In genomic region chr10:130050721-130051120, GRCh38 we compare ENCODE assay signal across 32 cellular contexts.
"Had no signal": no experiment of that assay in that cellular context is flagged by ENCODE, and none has a peak within 500 bp of the region (broad histone marks: within the 10 kb centered on the region; RNA-seq: fewer than 3 reads in every experiment).

No MANE protein-coding gene starts in this region.

- H3K36me3 ChIP-seq: adrenal gland, brain microvascular endothelial cell, breast epithelium had no signal

- H3K27ac ChIP-seq: adrenal gland, body of pancreas, brain microvascular endothelial cell, breast epithelium, VCaP had no signal

- H3K4me3 ChIP-seq: adrenal gland, body of pancreas, breast epithelium had no signal

- H3K4me1 ChIP-seq: adrenal gland, body of pancreas, breast epithelium had no signal

- H3K27me3 ChIP-seq: adrenal gland, body of pancreas, brain microvascular endothelial cell had no signal

- ATAC-seq: activated CD8-positive, alpha-beta T cell treated with anti-CD3 and anti-CD28 coated beads for 36 hours; activated naive CD4-positive, alpha-beta T cell treated with anti-CD3 and anti-CD28 coated beads, Interleukin-2, amount 50 U/mL, for 72 hours; activated T-cell treated with anti-CD3 and anti-CD28 coated beads, Interleukin-2, amount 50 U/mL, for 4 hours; activated T-cell treated with anti-CD3 and anti-CD28 coated beads, Interleukin-2, amount 50 U/mL, for 72 hours; activated T-helper 17 cell treated with anti-CD3 and anti-CD28 coated beads, Interleukin-2, amount 50 U/mL, for 72 hours; body of pancreas had no signal

- H3K9me3 ChIP-seq: adrenal gland, body of pancreas had no signal

- DNase-seq: activated B cell treated with CpG ODN at 0.5 μM for 24 hours; activated CD4-positive, alpha-beta memory T cell treated with anti-CD3 and anti-CD28 coated beads for 36 hours; activated CD4-positive, alpha-beta T cell treated with anti-CD3 and anti-CD28 coated beads for 4 hours; activated CD4-positive, alpha-beta T cell treated with anti-CD3 and anti-CD28 coated beads, Interleukin-2, amount 10 ng/mL, durations not matched to agents 24 days and 14 days; activated CD4-positive, alpha-beta T cell treated with anti-CD3 and anti-CD28 coated beads, Interleukin-2, amount 50 U/mL, for 1 hour; activated CD4-positive, alpha-beta T cell treated with anti-CD3 and anti-CD28 coated beads, Interleukin-2, amount 50 U/mL, for 4 hours; activated CD4-positive, CD25-positive, alpha-beta regulatory T cell treated with anti-CD3 and anti-CD28 coated beads, Interleukin-2, amount 50 U/mL, for 72 hours; activated CD8-positive, alpha-beta memory T cell treated with anti-CD3 and anti-CD28 coated beads, Interleukin-2, amount 50 U/mL, for 4 hours; activated CD8-positive, alpha-beta T cell treated with anti-CD3 and anti-CD28 coated beads for 36 hours; activated effector memory CD4-positive, alpha-beta T cell treated with anti-CD3 and anti-CD28 coated beads, Interleukin-2, amount 50 U/mL, for 16 hours; activated gamma-delta T cell treated with Interleukin-2 at 50 U/mL for 16 hours; activated naive CD4-positive, alpha-beta T cell; activated naive CD4-positive, alpha-beta T cell treated with anti-CD3 and anti-CD28 coated beads for 36 hours; activated naive CD4-positive, alpha-beta T cell treated with anti-CD3 and anti-CD28 coated beads, Interleukin-2, amount 50 U/mL, for 16 hours; activated naive CD8-positive, alpha-beta T cell treated with anti-CD3 and anti-CD28 coated beads for 36 hours; activated T-cell treated with anti-CD3 and anti-CD28 coated beads for 4 hours; activated T-cell treated with anti-CD3 and anti-CD28 coated beads, Interleukin-2, amount 50 U/mL, for 1 hour; activated T-cell treated with anti-CD3 and anti-CD28 coated beads, Interleukin-2, amount 50 U/mL, for 4 hours; activated T-cell treated with anti-CD3 and anti-CD28 coated beads, Interleukin-2, amount 50 U/mL, for 72 hours; adrenal gland; amniotic stem cell; body of pancreas; brain microvascular endothelial cell; central memory CD4-positive, alpha-beta T cell; SW 1271; T-helper 1 cell; T-helper 2 cell; T-helper 9 cell had no signal
